15 cellular contexts compared by ENCODE assay signal in the genomic region with DNA sequence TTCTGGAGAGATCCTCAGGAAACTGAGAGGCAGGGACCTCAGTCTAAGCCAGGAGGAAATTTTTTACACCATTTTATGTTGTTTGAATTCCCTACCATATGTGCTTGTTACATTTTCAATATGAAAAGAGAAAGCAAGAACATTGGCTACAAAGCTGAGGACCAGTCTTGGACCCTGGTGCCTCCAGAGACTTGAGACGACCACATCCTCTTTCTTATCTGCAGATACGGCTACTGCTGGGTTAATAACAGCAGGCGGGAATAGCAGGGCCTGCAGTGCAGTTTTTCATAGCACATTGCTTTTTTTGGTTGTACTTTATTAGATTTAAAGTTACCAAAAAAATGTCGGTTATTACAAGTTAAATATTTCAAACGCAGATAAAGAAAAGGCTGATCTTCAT. TPM values are rescaled to one million over a fixed set of nuclear protein-coding genes. Genes with fewer than 3 reads are reported as not detected.
DNase-seq lines count a peak whose midpoint lies in the region; ATAC-seq and TF ChIP-seq lines count a peak whose summit lies in the region.
"Had no signal": no experiment of that assay in that cellular context is flagged by ENCODE, and none has a peak within 500 bp of the region (broad histone marks: within the 10 kb centered on the region; RNA-seq: fewer than 3 reads in every experiment).

No MANE protein-coding gene starts in this region.

- CTCF ChIA-PET in activated B cell treated with CpG ODN at 0.5 μM for 24 hours (lab: Charles Lee) = no interaction called here

- H3K27me3 ChIP-seq in ascending aorta = no peaks in the 10 kb centered on the region
- H3K27me3 ChIP-seq: pancreas had no signal

- DNase-seq in GM12865 (ENCODE audit: low read depth) = peak; percentile 79
- peak; percentile 35 for DNase-seq in KBM-7
- no peak for DNase-seq in activated B cell treated with CpG ODN at 0.5 μM for 24 hours
- DNase-seq in memory B cell (ENCODE audit: low spot score in 2 of 2) = no peak
- DNase-seq in ascending aorta (ENCODE audit: low spot score in 2 of 2) = no peak
- DNase-seq in ecto neural progenitor cell (ENCODE audit: low spot score) = no peak
- DNase-seq: activated CD4-positive, alpha-beta T cell treated with anti-CD3 and anti-CD28 coated beads for 4 hours; CD8-positive, alpha-beta memory T cell; effector CD8-positive, alpha-beta T cell; NCI-H1417 treated with DMSO at 0.1 percent for 48 hours; NCI-H345; pancreas had no signal

- H3K4me1 Mint-ChIP-seq in activated B cell treated with CpG ODN at 0.5 μM for 24 hours (peaks cover 47% of the 10 kb centered on the region), memory B cell (peaks cover 24% of the 10 kb centered on the region)

- H3K9me3 Mint-ChIP-seq in activated B cell treated with CpG ODN at 0.5 μM for 24 hours (no peaks in the 10 kb centered on the region), memory B cell (no peaks in the 10 kb centered on the region)
- H3K9me3 Mint-ChIP-seq: CD8-positive, alpha-beta memory T cell had no signal

- no peaks in the 10 kb centered on the region for H3K9me3 ChIP-seq in ascending aorta
- H3K9me3 ChIP-seq: pancreas had no signal

- H3K36me3 Mint-ChIP-seq in activated B cell treated with CpG ODN at 0.5 μM for 24 hours (ENCODE audit: low read depth) = peaks cover 62% of the 10 kb centered on the region
- H3K36me3 Mint-ChIP-seq in memory B cell = peaks cover 14% of the 10 kb centered on the region

- no peak for TF ChIP-seq CTCF in GM12865 (IDR thresholded peaks at IDR 0.05; ENCODE audit: insufficient read depth, low read depth, low read length, missing control alignments)
- TF ChIP-seq CTCF in activated B cell treated with CpG ODN at 0.5 μM for 24 hours (IDR thresholded peaks at IDR 0.05) = no peak
- TF ChIP-seq CTCF in ascending aorta (IDR thresholded peaks at IDR 0.05) = no peak

- no peak overlapping the region for H3K4me3 ChIP-seq in GM12865 (ENCODE audit: low read depth, low read length)
- H3K4me3 ChIP-seq in ascending aorta = peak overlapping the region in 1 of 2 donors; percentile 0
- H3K4me3 ChIP-seq: pancreas had no signal

- no peak overlapping the region for H3K27ac ChIP-seq in ascending aorta
- H3K27ac ChIP-seq: pancreas had no signal

- H3K27ac Mint-ChIP-seq in activated B cell treated with CpG ODN at 0.5 μM for 24 hours (peak overlapping the region; percentile 47), memory B cell (peak overlapping the region; percentile 73)

- no peak overlapping the region for H3K4me3 Mint-ChIP-seq in activated B cell treated with CpG ODN at 0.5 μM for 24 hours
- no peak overlapping the region for H3K4me3 Mint-ChIP-seq in memory B cell

- peaks cover 39 to 61% of the 10 kb centered on the region in 2 donors for H3K36me3 ChIP-seq in ascending aorta

- H3K4me1 ChIP-seq in ascending aorta = peaks cover 6 to 7% of the 10 kb centered on the region in 2 donors

- POLR2A ChIA-PET in activated B cell treated with CpG ODN at 0.5 μM for 24 hours (lab: Charles Lee) = interaction anchor here (0.6 kb wide), 1 partner anchor 55 kb away, joined by 3 read pairs; no protein-coding TSS in a partner anchor

- intact Hi-C loops in activated B cell treated with CpG ODN at 0.5 μM for 24 hours (cut with micrococcal nuclease) (loop anchor here (5.0 kb wide), 2 partner anchors 127 to 427 kb away; no protein-coding TSS in a partner anchor), ascending aorta (cut with DNase I) (loop anchor here (5.0 kb wide), 3 partner anchors 202 to 1192 kb away; partner anchors contain the start of genes CCDC30, CFAP57, EBNA1BP2 and HYI)

- ATAC-seq in activated B cell treated with CpG ODN at 0.5 μM for 24 hours (ENCODE audit: low read depth) (no peak), memory B cell (ENCODE audit: low read depth) (no peak), HG02852 (IDR thresholded peaks at IDR 0.05; ENCODE audit: unreplicated experiment) (no peak), HG02759 (IDR thresholded peaks at IDR 0.05; ENCODE audit: unreplicated experiment) (no peak)
- ATAC-seq: HepG2, pancreas had no signal

- no peaks in the 10 kb centered on the region for H3K27me3 Mint-ChIP-seq in activated B cell treated with CpG ODN at 0.5 μM for 24 hours
- no peaks in the 10 kb centered on the region for H3K27me3 Mint-ChIP-seq in memory B cell
- H3K27me3 Mint-ChIP-seq: CD8-positive, alpha-beta memory T cell had no signal

- in situ Hi-C loops in KBM-7 (cut with MboI; ENCODE audit: low pct_unique_long_range_greater_than_20kb, low sequenced_read_pairs) = no loop called here

RNA-seq across cellular contexts. Expression of gene KDM4A, which starts 3.9 kb away (rescaled TPM):
- total RNA-seq in activated B cell treated with CpG ODN at 0.5 μM for 24 hours (48.3 and 49.3 TPM in 2 replicates), ascending aorta (23.3 TPM)

RNA-seq across cellular contexts. Expression of gene ST3GAL3, which starts 53.4 kb away (rescaled TPM):
- total RNA-seq in activated B cell treated with CpG ODN at 0.5 μM for 24 hours (23.3 and 24.3 TPM in 2 replicates), ascending aorta (34.3 TPM)

Comparison
In these comparisons a context has a peak if more than half of its experiments do, and no peak if none do; other contexts are left out.
1. DNase-seq: peak in GM12865 (single experiment) and KBM-7 (single experiment); none in activated B cell treated with CpG ODN at 0.5 μM for 24 hours (single experiment), memory B cell (0 of 2), ascending aorta (0 of 2) and ecto neural progenitor cell (single experiment).